In the genomic region with DNA sequence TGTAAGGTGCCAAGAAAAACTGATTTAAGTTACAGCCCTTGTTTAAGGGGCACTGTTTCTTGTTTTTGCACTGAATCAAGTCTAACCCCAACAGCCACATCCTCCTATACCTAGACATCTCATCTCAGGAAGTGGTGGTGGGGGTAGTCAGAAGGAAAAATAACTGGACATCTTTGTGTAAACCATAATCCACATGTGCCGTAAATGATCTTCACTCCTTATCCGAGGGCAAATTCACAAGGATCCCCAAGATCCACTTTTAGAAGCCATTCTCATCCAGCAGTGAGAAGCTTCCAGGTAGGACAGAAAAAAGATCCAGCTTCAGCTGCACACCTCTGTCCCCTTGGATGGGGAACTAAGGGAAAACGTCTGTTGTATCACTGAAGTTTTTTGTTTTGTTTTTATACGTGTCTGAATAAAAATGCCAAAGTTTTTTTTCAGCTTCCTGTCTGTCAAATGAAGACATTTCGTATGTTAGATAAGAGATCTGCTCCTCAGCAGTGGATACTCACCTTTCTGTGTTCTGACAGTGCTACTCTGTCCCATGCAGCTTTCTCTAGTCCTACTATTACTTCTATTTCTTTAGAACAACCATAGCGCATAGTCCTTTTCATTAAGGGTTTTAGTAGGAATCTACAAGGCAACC, we compare ENCODE assay signal across 7 cellular contexts. TPM values are rescaled to one million over a fixed set of nuclear protein-coding genes. Genes with fewer than 3 reads are reported as not detected.
DNase-seq lines count a peak whose midpoint lies in the region; ATAC-seq and TF ChIP-seq lines count a peak whose summit lies in the region.
"Had no signal": no experiment of that assay in that cellular context is flagged by ENCODE, and none has a peak within 500 bp of the region (broad histone marks: within the 10 kb centered on the region; RNA-seq: fewer than 3 reads in every experiment).

No MANE protein-coding gene starts in this region.

- H3K4me3 ChIP-seq in left ventricle myocardium inferior: peak overlapping the region; percentile 89
- H3K4me3 ChIP-seq in uterus: peak overlapping the region; percentile 86 to 89

- peak overlapping the region; percentile 92 for H3K27ac ChIP-seq in left ventricle myocardium inferior (replicated peaks)
- H3K27ac ChIP-seq in uterus: peak overlapping the region; percentile 82 to 88

- H3K27me3 ChIP-seq in left ventricle myocardium inferior (ENCODE audit: low read depth): no peaks in the 10 kb centered on the region
- no peaks in the 10 kb centered on the region for H3K27me3 ChIP-seq in uterus

- H3K9me3 Mint-ChIP-seq in glutamatergic neuron (ENCODE audit: unreplicated experiment): peaks cover 2% of the 10 kb centered on the region

- H3K4me3 Mint-ChIP-seq in glutamatergic neuron (ENCODE audit: unreplicated experiment): peak overlapping the region; percentile 100

- DNase-seq in left ventricle myocardium inferior: no peak
- no peak for DNase-seq in left cardiac atrium
- no peak for DNase-seq in glutamatergic neuron
- no peak for DNase-seq in uterus
- DNase-seq in NCI-H69 (lab: John Stamatoyannopoulos, UW): no peak
- no peak for DNase-seq in stimulated activated CD4-positive, alpha-beta T cell treated with anti-CD3 and anti-CD28 coated beads, Interleukin-2, amount 100 ng/mL, for 24 hours
- DNase-seq: NCI-H1694 had no signal

- H3K4me1 Mint-ChIP-seq in glutamatergic neuron (ENCODE audit: low read depth, unreplicated experiment): peaks cover 13% of the 10 kb centered on the region

- intact Hi-C loops in left ventricle myocardium inferior (cut with micrococcal nuclease) (no loop called here), left cardiac atrium (cut with DNase I) (loop anchor here in 1 of 2 donors (10.0 kb wide), 2 partner anchors 58 to 108 kb away; a partner anchor contains a TSS), uterus (cut with DNase I; ENCODE audit: low total_unique reads) (no loop called here)

- H3K27ac Mint-ChIP-seq in glutamatergic neuron (ENCODE audit: unreplicated experiment): peak overlapping the region; percentile 95

- H3K36me3 ChIP-seq in left ventricle myocardium inferior (peaks cover 18% of the 10 kb centered on the region), uterus (no peaks in the 10 kb centered on the region)

- peaks cover 35% of the 10 kb centered on the region for H3K4me1 ChIP-seq in left ventricle myocardium inferior
- H3K4me1 ChIP-seq in uterus: peaks cover 0 to 7% of the 10 kb centered on the region in 2 donors

- H3K9me3 ChIP-seq in left ventricle myocardium inferior (replicated peaks) (no peaks in the 10 kb centered on the region), uterus (no peaks in the 10 kb centered on the region)

- no peak for TF ChIP-seq CTCF in left ventricle myocardium inferior (IDR thresholded peaks at IDR 0.05; ENCODE audit: borderline replicate concordance)
- no peak for TF ChIP-seq CTCF in glutamatergic neuron (IDR thresholded peaks at IDR 0.05; ENCODE audit: partially characterized antibody, unreplicated experiment)
- TF ChIP-seq CTCF in uterus (IDR thresholded peaks at IDR 0.05): no peak

- H3K27me3 Mint-ChIP-seq in glutamatergic neuron (ENCODE audit: unreplicated experiment): no peaks in the 10 kb centered on the region

- H3K36me3 Mint-ChIP-seq in glutamatergic neuron (ENCODE audit: unreplicated experiment): no peaks in the 10 kb centered on the region

- ATAC-seq in left cardiac atrium: no peak

- TF ChIP-seq POLR2A in uterus (IDR thresholded peaks at IDR 0.05): no peak

RNA-seq across cellular contexts. Expression of a gene that starts 1.2 kb away (rescaled TPM):
- total RNA-seq in left ventricle myocardium inferior (65.7 TPM), left cardiac atrium (10 to 100 TPM; 60.4 to 83.9 TPM), glutamatergic neuron (ENCODE audit: unreplicated experiment) (86.5 TPM), uterus (100 to 1,000 TPM in 1 of 4 donors, 10 to 100 TPM in 3; 64.4 to 120 (median 81.0) TPM)

RNA-seq across cellular contexts. Expression of a gene that starts 13.2 kb away (rescaled TPM):
- 1,892 TPM for total RNA-seq in left ventricle myocardium inferior
- 1,000 to 10,000 TPM; 2,192 to 2,337 TPM for total RNA-seq in left cardiac atrium
- total RNA-seq in glutamatergic neuron (ENCODE audit: unreplicated experiment): 1,433 TPM
- total RNA-seq in uterus: 1,000 to 10,000 TPM; 1,022 to 4,789 (median 2,600) TPM

RNA-seq across cellular contexts. Expression of a gene that starts 14.9 kb away (rescaled TPM):
- total RNA-seq in left ventricle myocardium inferior (4.9 TPM), left cardiac atrium (1 to 10 TPM; 6.6 to 7.6 TPM), glutamatergic neuron (ENCODE audit: unreplicated experiment) (11.1 TPM), uterus (1 to 10 TPM; 1.3 to 9.8 (median 4.2) TPM)

RNA-seq across cellular contexts. Expression of a gene that starts 23.2 kb away (rescaled TPM):
- total RNA-seq in left ventricle myocardium inferior (2.3 TPM), left cardiac atrium (1 to 10 TPM; 5.2 TPM), glutamatergic neuron (ENCODE audit: unreplicated experiment) (33.7 TPM), uterus (10 to 100 TPM in 1 of 4 donors, 1 to 10 TPM in 2, under 1 TPM in 1; 0.77 to 29.0 (median 6.5) TPM)

RNA-seq across cellular contexts. Expression of a gene that starts 24.9 kb away (rescaled TPM):
- total RNA-seq in left ventricle myocardium inferior (23.2 TPM), left cardiac atrium (10 to 100 TPM; 54.1 to 63.9 TPM), glutamatergic neuron (ENCODE audit: unreplicated experiment) (144 TPM), uterus (100 to 1,000 TPM in 3 of 4 donors, 10 to 100 TPM in 1; 98.4 to 203 (median 134) TPM)
